Comparison of ENCODE assay signal across 14 cellular contexts in the genomic region with DNA sequence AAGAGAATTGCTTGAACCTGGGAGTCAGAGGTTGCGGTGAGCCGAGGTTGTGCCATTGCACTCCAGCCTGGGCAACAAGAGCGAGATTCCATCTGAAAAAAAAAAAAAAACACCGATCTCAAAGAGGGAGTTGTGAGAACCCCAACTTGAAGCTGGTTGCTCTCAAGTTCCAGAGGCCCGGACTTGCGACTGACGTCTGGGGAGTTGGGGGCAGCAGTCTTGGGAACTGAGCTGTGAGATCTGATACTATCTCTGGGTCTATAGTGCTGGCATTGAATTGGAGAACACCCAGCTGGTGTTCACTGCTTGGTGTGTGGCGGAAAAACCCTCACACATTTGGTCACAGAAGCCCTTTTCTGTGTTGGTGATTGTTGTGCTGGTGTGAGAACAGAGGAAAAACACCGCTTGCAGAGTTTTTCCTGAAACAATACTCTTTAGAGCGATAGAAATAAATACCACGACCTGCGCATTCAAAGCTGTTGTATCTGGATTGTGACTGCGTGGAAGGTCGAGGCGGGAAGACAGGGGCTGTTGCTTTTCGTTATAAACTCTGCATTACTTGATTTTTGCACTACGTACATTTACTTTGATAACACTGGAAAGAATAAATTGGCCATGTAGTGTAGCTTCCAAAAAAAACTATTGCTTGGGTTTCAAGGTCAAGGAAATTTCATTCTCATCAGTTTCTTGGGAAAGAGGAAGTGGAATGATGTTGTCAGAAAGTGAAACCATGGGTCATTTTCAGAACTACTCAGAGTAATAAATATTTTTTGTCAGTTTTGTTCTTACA. TPM values are rescaled to one million over a fixed set of nuclear protein-coding genes. Genes with fewer than 3 reads are reported as not detected.
A peak's percentile ranks its signal among the peaks of the same experiment; 100 is the strongest.
DNase-seq lines count a peak whose midpoint lies in the region; ATAC-seq and TF ChIP-seq lines count a peak whose summit lies in the region.
"Had no signal": no experiment of that assay in that cellular context is flagged by ENCODE, and none has a peak within 500 bp of the region (broad histone marks: within the 10 kb centered on the region; RNA-seq: fewer than 3 reads in every experiment).

No MANE protein-coding gene starts in this region.

- H3K79me2 ChIP-seq in GM23248 (ENCODE audit: insufficient read depth): no peaks in the 10 kb centered on the region

- H3K36me3 ChIP-seq in GM23248 (ENCODE audit: low read depth): no peaks in the 10 kb centered on the region

- no peaks in the 10 kb centered on the region for H3K9me2 ChIP-seq in GM23248 (ENCODE audit: insufficient read depth)

- H3K36me3 Mint-ChIP-seq in activated T-cell treated with anti-CD3 and anti-CD28 coated beads, Interleukin-2, amount 50 U/mL, for 24 hours (ENCODE audit: low read depth): peaks cover 9% of the 10 kb centered on the region
- H3K36me3 Mint-ChIP-seq in activated naive CD8-positive, alpha-beta T cell treated with anti-CD3 and anti-CD28 coated beads for 36 hours: peaks cover 33% of the 10 kb centered on the region
- peaks cover 1% of the 10 kb centered on the region for H3K36me3 Mint-ChIP-seq in chondrocyte (ENCODE audit: low read depth)

- no peak overlapping the region for H3K4me3 Mint-ChIP-seq in activated T-cell treated with anti-CD3 and anti-CD28 coated beads, Interleukin-2, amount 50 U/mL, for 24 hours
- no peak overlapping the region for H3K4me3 Mint-ChIP-seq in activated naive CD8-positive, alpha-beta T cell treated with anti-CD3 and anti-CD28 coated beads for 36 hours
- H3K4me3 Mint-ChIP-seq in chondrocyte (ENCODE audit: unreplicated experiment): no peak overlapping the region
- H3K4me3 Mint-ChIP-seq: type B pancreatic cell had no signal

- H2AFZ ChIP-seq in GM23248: no peak overlapping the region

- H3K9me3 Mint-ChIP-seq in activated T-cell treated with anti-CD3 and anti-CD28 coated beads, Interleukin-2, amount 50 U/mL, for 24 hours: no peaks in the 10 kb centered on the region
- peaks cover 2% of the 10 kb centered on the region for H3K9me3 Mint-ChIP-seq in activated naive CD8-positive, alpha-beta T cell treated with anti-CD3 and anti-CD28 coated beads for 36 hours
- no peaks in the 10 kb centered on the region for H3K9me3 Mint-ChIP-seq in chondrocyte (ENCODE audit: low read depth)
- H3K9me3 Mint-ChIP-seq: type B pancreatic cell had no signal

- WGBS in GM23248 (ENCODE audit: low coverage in 1 of 2, low lambda C conversion rate in 2 of 2, missing lambda C conversion rate in 2 of 2), 2 experiments: 91 to 92% methylated on average over 17 of the region's 17 CpGs

- no peak overlapping the region for H3K4me2 ChIP-seq in GM23248 (ENCODE audit: unreplicated experiment)
- H3K4me2 ChIP-seq: A549 had no signal

- no peaks in the 10 kb centered on the region for H3K27me3 Mint-ChIP-seq in activated T-cell treated with anti-CD3 and anti-CD28 coated beads, Interleukin-2, amount 50 U/mL, for 24 hours
- H3K27me3 Mint-ChIP-seq in activated naive CD8-positive, alpha-beta T cell treated with anti-CD3 and anti-CD28 coated beads for 36 hours: no peaks in the 10 kb centered on the region
- no peaks in the 10 kb centered on the region for H3K27me3 Mint-ChIP-seq in chondrocyte (ENCODE audit: low read depth)
- H3K27me3 Mint-ChIP-seq: type B pancreatic cell had no signal

- TF ChIP-seq CTCF in chondrocyte (IDR thresholded peaks at IDR 0.05): no peak

- H3K27me3 ChIP-seq in GM23248 (replicated peaks; ENCODE audit: insufficient read depth): no peaks in the 10 kb centered on the region
- H3K27me3 ChIP-seq: heart left ventricle had no signal

- H3K9me3 ChIP-seq in GM23248 (ENCODE audit: low read depth): no peaks in the 10 kb centered on the region
- H3K9me3 ChIP-seq: A549, heart left ventricle, lower lobe of right lung, psoas muscle had no signal

- H3K9ac ChIP-seq in GM23248: no peak overlapping the region

- H3K27ac ChIP-seq in GM23248: no peak overlapping the region
- H3K27ac ChIP-seq: A549, lower lobe of right lung, psoas muscle had no signal

- in situ Hi-C loops in GM23248 (cut with MboI): no loop called here

- H3K4me1 Mint-ChIP-seq in activated T-cell treated with anti-CD3 and anti-CD28 coated beads, Interleukin-2, amount 50 U/mL, for 24 hours (ENCODE audit: low read depth): peaks cover 38% of the 10 kb centered on the region
- peaks cover 43% of the 10 kb centered on the region for H3K4me1 Mint-ChIP-seq in activated naive CD8-positive, alpha-beta T cell treated with anti-CD3 and anti-CD28 coated beads for 36 hours
- H3K4me1 Mint-ChIP-seq in chondrocyte (ENCODE audit: low read depth): peaks cover 5% of the 10 kb centered on the region

- peak; percentile 46 for ATAC-seq in HG03280 (IDR thresholded peaks at IDR 0.05; ENCODE audit: unreplicated experiment)
- ATAC-seq: A549, heart left ventricle, psoas muscle had no signal

- DNase-seq in activated T-cell treated with anti-CD3 and anti-CD28 coated beads, Interleukin-2, amount 50 U/mL, for 24 hours: no peak
- DNase-seq in activated T-cell treated with anti-CD3 and anti-CD28 coated beads for 4 hours (no peak), superior temporal gyrus (ENCODE audit: extremely low spot score) (peak; percentile 19), chondrocyte (ENCODE audit: low spot score) (no peak), GM23248 (no peak), NCI-H526 treated with DMSO at 0.1 percent for 48 hours (lab: John Stamatoyannopoulos, UW) (no peak)
- DNase-seq in activated naive CD8-positive, alpha-beta T cell treated with anti-CD3 and anti-CD28 coated beads for 36 hours: no peak
- DNase-seq: lower lobe of right lung, NCI-H2081 treated with DMSO at 0.1 percent for 48 hours, psoas muscle had no signal

- H3F3A ChIP-seq in GM23248 (ENCODE audit: insufficient read depth): no peaks in the 10 kb centered on the region

- no peak overlapping the region for H3K4me3 ChIP-seq in GM23248
- H3K4me3 ChIP-seq: A549, lower lobe of right lung, psoas muscle had no signal

- no peaks in the 10 kb centered on the region for H3K4me1 ChIP-seq in GM23248 (ENCODE audit: insufficient read depth)
- H3K4me1 ChIP-seq: psoas muscle had no signal

- no peaks in the 10 kb centered on the region for H4K20me1 ChIP-seq in GM23248 (ENCODE audit: insufficient read depth)

- H3K27ac Mint-ChIP-seq in activated T-cell treated with anti-CD3 and anti-CD28 coated beads, Interleukin-2, amount 50 U/mL, for 24 hours: peak overlapping the region; percentile 53
- H3K27ac Mint-ChIP-seq in activated naive CD8-positive, alpha-beta T cell treated with anti-CD3 and anti-CD28 coated beads for 36 hours: peak overlapping the region; percentile 94
- H3K27ac Mint-ChIP-seq in chondrocyte (ENCODE audit: unreplicated experiment): no peak overlapping the region
- H3K27ac Mint-ChIP-seq: type B pancreatic cell had no signal

RNA-seq across cellular contexts. Expression of a gene that starts 8.8 kb away (rescaled TPM):
- total RNA-seq in activated naive CD8-positive, alpha-beta T cell treated with anti-CD3 and anti-CD28 coated beads for 36 hours: not detected
- not detected in 3 replicates for total RNA-seq in chondrocyte
- total RNA-seq in GM23248 (2014; rRNA removed; shearing (Covaris generic)): not detected in 2 replicates
- polyA plus RNA-seq in GM23248 (2016; fragmentation: Nextera tagmentation; extraction: Ambion mirVana): 0.11 and 0.30 TPM in 2 replicates
- polyA plus RNA-seq: A549 had no signal

RNA-seq across cellular contexts. Expression of a gene that starts 34.2 kb away (rescaled TPM):
- 1 to 10 TPM; 6.8 to 7.7 TPM for total RNA-seq in activated naive CD8-positive, alpha-beta T cell treated with anti-CD3 and anti-CD28 coated beads for 36 hours
- total RNA-seq in chondrocyte: 4.1 to 8.5 TPM (median 4.7 TPM) in 3 replicates
- 5.1 and 6.2 TPM in 2 replicates for total RNA-seq in GM23248 (2014; rRNA removed; shearing (Covaris generic))
- polyA plus RNA-seq in GM23248 (2016; fragmentation: Nextera tagmentation; extraction: Ambion mirVana): 2.2 and 3.1 TPM in 2 replicates

RNA-seq across cellular contexts. Expression of a gene that starts 56.2 kb away (rescaled TPM):
- 10 to 100 TPM; 58.4 to 61.1 TPM for total RNA-seq in activated naive CD8-positive, alpha-beta T cell treated with anti-CD3 and anti-CD28 coated beads for 36 hours
- 46.1 to 52.4 TPM (median 51.3 TPM) in 3 replicates for total RNA-seq in chondrocyte
- total RNA-seq in GM23248 (2014; rRNA removed; shearing (Covaris generic)): 26.3 and 51.2 TPM in 2 replicates
- 33.1 and 33.6 TPM in 2 replicates for polyA plus RNA-seq in GM23248 (2016; fragmentation: Nextera tagmentation; extraction: Ambion mirVana)
